8 cellular contexts compared by ENCODE assay signal in the genomic region with DNA sequence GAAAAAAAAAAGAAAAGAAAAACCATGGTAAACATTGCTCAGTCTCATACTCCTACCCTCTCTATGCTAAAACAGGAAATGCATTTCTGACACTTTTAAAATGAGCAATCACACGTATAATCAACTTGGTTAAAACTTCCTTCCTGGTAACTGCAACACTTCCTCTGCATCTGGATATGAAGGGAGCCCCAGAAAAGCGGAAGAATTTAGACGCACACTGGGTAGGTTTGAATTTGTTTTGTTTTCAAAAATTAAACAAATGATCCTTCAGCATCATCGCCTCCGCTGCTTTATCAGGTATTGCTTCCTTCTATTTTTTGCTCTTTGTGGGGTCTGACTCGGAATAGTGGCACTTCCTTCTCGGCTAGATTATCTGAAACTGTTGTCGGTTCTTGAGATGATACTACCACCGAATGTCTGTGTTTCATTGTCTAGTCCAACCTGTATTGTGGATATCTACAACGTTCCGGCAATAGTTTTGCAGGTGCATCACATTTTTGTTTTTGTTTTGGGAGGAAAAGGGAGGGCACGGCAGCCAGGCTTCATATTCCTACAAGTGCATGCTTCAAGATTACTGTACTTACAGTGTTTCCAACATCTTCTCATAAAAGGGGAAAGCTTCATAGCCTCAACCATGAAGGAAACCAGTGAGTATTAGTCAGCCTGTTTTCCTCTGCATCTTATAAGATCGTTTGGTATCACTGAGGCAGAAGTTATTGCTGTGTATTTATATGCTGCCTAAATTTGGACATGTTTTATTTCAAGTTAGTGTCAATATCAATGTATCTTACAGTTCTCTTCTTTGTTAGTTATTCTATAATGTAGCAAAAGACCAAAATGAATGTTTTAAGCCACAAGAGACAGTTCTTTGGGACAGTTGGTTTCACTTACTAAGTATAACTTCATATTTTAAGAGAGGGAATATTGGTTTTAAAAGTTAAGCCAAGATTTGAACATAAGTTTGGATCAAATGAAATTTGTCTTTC. TPM values are rescaled to one million over a fixed set of nuclear protein-coding genes. Genes with fewer than 3 reads are reported as not detected.
DNase-seq lines count a peak whose midpoint lies in the region; ATAC-seq and TF ChIP-seq lines count a peak whose summit lies in the region.

A gene (plus strand): TSS at position 153 of the 986 bp plus-strand sequence. CDS start 2,280 bp downstream, outside the sequence.

- no peak within 1 kb of the TSS for H3K4me3 ChIP-seq in GM23338
- peak within 1 kb of the TSS; percentile 62 for H3K4me3 ChIP-seq in effector memory CD4-positive, alpha-beta T cell (ENCODE audit: insufficient read depth, low read depth, low read length, poor library complexity, severe bottlenecking)

- ATAC-seq in GM18517 (IDR thresholded peaks at IDR 0.05; ENCODE audit: unreplicated experiment) (peak; percentile 76), GM23338 (no peak)

- peak within 1 kb of the TSS; percentile 15; the same call in 1 of the 2 replicates for H3K27ac Mint-ChIP-seq in GM23338

- no peak within 1 kb of the TSS for H3K4me2 ChIP-seq in GM23338

- no peaks in the 10 kb centered on the region for H3K36me3 Mint-ChIP-seq in GM23338 (ENCODE audit: low read depth)

- H3K4me1 ChIP-seq in GM23338 (ENCODE audit: insufficient read depth) = no peaks in the 10 kb centered on the region
- H3K4me1 ChIP-seq in effector memory CD4-positive, alpha-beta T cell (ENCODE audit: control insufficient read depth, insufficient read depth, low read length, poor library complexity, severe bottlenecking) = peaks cover 24% of the 10 kb centered on the region

- H2AFZ ChIP-seq in GM23338 = peak within 1 kb of the TSS; percentile 29; the same call in 1 of the 2 replicates

- no peak within 1 kb of the TSS for H3K27ac ChIP-seq in GM23338 (ENCODE audit: low read depth)
- peak within 1 kb of the TSS; percentile 67 for H3K27ac ChIP-seq in effector memory CD4-positive, alpha-beta T cell (ENCODE audit: insufficient read depth, low read length, poor library complexity, severe bottlenecking)

- H3K27me3 ChIP-seq in GM23338 (ENCODE audit: insufficient read depth) = no peaks in the 10 kb centered on the region
- H3K27me3 ChIP-seq in effector memory CD4-positive, alpha-beta T cell (replicated peaks; ENCODE audit: control insufficient read depth, insufficient read depth, low read length, poor library complexity, severe bottlenecking) = no peaks in the 10 kb centered on the region

- H3K36me3 ChIP-seq in GM23338 (ENCODE audit: insufficient read depth) = no peaks in the 10 kb centered on the region
- H3K36me3 ChIP-seq in effector memory CD4-positive, alpha-beta T cell (ENCODE audit: control insufficient read depth, insufficient read depth, low read length) = peaks cover 24% of the 10 kb centered on the region

- H3K9me2 ChIP-seq in GM23338 (ENCODE audit: insufficient read depth) = no peaks in the 10 kb centered on the region

- H4K20me1 ChIP-seq in GM23338 (replicated peaks; ENCODE audit: insufficient read depth) = no peaks in the 10 kb centered on the region

- no peaks in the 10 kb centered on the region; the same call in 2 of the 3 replicates for H3K9me3 Mint-ChIP-seq in GM23338

- TF ChIP-seq CTCF in GM23338 (conservative IDR thresholded peaks at IDR 0.05; ENCODE audit: low read depth in 2 of 2) = no peak

- peaks cover 5% of the 10 kb centered on the region for H3K4me1 Mint-ChIP-seq in GM23338

- no peaks in the 10 kb centered on the region for H3K9me3 ChIP-seq in effector memory CD4-positive, alpha-beta T cell (ENCODE audit: control insufficient read depth, low read length)

- H3F3A ChIP-seq in GM23338 (replicated peaks; ENCODE audit: low read depth) = no peaks in the 10 kb centered on the region

- H3K4me3 Mint-ChIP-seq in GM23338 = no peak within 1 kb of the TSS

- DNase-seq in GM23338 (ENCODE audit: low spot score) = no peak
- DNase-seq in NAMALWA (ENCODE audit: low spot score) = peak; percentile 93
- DNase-seq in effector memory CD4-positive, alpha-beta T cell = no peak
- peak; percentile 31 for DNase-seq in stimulated activated CD8-positive, alpha-beta memory T cell treated with anti-CD3 and anti-CD28 coated beads, Interleukin-4, amount 100 ng/mL, for 48 hours
- no peak for DNase-seq in AG08396 (ENCODE audit: low spot score)
- DNase-seq in DMS79 (lab: John Stamatoyannopoulos, UW) = no peak
- no peak for DNase-seq in NCI-H226

- peaks cover 3% of the 10 kb centered on the region for H3K27me3 Mint-ChIP-seq in GM23338 (ENCODE audit: insufficient read depth, low read depth, poor library complexity)

- H3K79me2 ChIP-seq in GM23338 (replicated peaks; ENCODE audit: insufficient read depth) = no peaks in the 10 kb centered on the region

TF ChIP-seq in GM23338, 12 proteins besides CTCF, POLR2A, EP300 and RAD21 (continues in another document):
- TF ChIP-seq, protein P1, sequence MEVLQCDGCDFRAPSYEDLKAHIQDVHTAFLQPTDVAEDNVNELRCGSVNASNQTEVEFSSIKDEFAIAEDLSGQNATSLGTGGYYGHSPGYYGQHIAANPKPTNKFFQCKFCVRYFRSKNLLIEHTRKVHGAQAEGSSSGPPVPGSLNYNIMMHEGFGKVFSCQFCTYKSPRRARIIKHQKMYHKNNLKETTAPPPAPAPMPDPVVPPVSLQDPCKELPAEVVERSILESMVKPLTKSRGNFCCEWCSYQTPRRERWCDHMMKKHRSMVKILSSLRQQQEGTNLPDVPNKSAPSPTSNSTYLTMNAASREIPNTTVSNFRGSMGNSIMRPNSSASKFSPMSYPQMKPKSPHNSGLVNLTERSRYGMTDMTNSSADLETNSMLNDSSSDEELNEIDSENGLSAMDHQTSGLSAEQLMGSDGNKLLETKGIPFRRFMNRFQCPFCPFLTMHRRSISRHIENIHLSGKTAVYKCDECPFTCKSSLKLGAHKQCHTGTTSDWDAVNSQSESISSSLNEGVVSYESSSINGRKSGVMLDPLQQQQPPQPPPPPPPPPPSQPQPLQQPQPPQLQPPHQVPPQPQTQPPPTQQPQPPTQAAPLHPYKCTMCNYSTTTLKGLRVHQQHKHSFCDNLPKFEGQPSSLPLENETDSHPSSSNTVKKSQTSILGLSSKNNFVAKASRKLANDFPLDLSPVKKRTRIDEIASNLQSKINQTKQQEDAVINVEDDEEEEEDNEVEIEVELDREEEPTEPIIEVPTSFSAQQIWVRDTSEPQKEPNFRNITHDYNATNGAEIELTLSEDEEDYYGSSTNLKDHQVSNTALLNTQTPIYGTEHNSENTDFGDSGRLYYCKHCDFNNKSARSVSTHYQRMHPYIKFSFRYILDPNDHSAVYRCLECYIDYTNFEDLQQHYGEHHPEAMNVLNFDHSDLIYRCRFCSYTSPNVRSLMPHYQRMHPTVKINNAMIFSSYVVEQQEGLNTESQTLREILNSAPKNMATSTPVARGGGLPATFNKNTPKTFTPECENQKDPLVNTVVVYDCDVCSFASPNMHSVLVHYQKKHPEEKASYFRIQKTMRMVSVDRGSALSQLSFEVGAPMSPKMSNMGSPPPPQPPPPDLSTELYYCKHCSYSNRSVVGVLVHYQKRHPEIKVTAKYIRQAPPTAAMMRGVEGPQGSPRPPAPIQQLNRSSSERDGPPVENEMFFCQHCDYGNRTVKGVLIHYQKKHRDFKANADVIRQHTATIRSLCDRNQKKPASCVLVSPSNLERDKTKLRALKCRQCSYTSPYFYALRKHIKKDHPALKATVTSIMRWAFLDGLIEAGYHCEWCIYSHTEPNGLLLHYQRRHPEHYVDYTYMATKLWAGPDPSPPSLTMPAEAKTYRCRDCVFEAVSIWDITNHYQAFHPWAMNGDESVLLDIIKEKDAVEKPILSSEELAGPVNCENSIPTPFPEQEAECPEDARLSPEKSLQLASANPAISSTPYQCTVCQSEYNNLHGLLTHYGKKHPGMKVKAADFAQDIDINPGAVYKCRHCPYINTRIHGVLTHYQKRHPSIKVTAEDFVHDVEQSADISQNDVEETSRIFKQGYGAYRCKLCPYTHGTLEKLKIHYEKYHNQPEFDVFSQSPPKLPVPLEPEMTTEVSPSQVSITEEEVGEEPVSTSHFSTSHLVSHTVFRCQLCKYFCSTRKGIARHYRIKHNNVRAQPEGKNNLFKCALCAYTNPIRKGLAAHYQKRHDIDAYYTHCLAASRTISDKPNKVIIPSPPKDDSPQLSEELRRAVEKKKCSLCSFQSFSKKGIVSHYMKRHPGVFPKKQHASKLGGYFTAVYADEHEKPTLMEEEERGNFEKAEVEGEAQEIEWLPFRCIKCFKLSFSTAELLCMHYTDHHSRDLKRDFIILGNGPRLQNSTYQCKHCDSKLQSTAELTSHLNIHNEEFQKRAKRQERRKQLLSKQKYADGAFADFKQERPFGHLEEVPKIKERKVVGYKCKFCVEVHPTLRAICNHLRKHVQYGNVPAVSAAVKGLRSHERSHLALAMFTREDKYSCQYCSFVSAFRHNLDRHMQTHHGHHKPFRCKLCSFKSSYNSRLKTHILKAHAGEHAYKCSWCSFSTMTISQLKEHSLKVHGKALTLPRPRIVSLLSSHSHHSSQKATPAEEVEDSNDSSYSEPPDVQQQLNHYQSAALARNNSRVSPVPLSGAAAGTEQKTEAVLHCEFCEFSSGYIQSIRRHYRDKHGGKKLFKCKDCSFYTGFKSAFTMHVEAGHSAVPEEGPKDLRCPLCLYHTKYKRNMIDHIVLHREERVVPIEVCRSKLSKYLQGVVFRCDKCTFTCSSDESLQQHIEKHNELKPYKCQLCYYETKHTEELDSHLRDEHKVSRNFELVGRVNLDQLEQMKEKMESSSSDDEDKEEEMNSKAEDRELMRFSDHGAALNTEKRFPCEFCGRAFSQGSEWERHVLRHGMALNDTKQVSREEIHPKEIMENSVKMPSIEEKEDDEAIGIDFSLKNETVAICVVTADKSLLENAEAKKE (CRISPR knock-in tag; IDR thresholded peaks at IDR 0.05) = no peak
- TF ChIP-seq POLR2AphosphoS5 (IDR thresholded peaks at IDR 0.05; ENCODE audit: low read depth) = no peak
- no peak for TF ChIP-seq JUNB (IDR thresholded peaks at IDR 0.05; ENCODE audit: unreplicated experiment)
- no peak for TF ChIP-seq ZNF114 (CRISPR knock-in tag; IDR thresholded peaks at IDR 0.05)
- TF ChIP-seq EZH2 (IDR thresholded peaks at IDR 0.05; ENCODE audit: low read depth, unreplicated experiment) = no peak
- no peak for TF ChIP-seq ZNF331 (CRISPR knock-in tag; IDR thresholded peaks at IDR 0.05; ENCODE audit: low read depth)
- TF ChIP-seq NANOG (IDR thresholded peaks at IDR 0.05; ENCODE audit: borderline replicate concordance) = no peak
- no peak for TF ChIP-seq STAT1 (IDR thresholded peaks at IDR 0.05; ENCODE audit: unreplicated experiment)

RNA-seq across cellular contexts. Expression of the gene that starts here (rescaled TPM):
- total RNA-seq in GM23338 (2014; rRNA removed; shearing (Covaris generic)) = not detected in 2 replicates
- not detected in 2 replicates for polyA plus RNA-seq in GM23338 (2016; fragmentation: Nextera tagmentation; extraction: Ambion mirVana)

Comparison
In these comparisons a context has a peak if more than half of its experiments do, and no peak if none do; other contexts are left out.
1. DNase-seq: peak in NAMALWA (single experiment) and stimulated activated CD8-positive, alpha-beta memory T cell treated with anti-CD3 and anti-CD28 coated beads, Interleukin-4, amount 100 ng/mL, for 48 hours (single experiment); none in GM23338 (single experiment), effector memory CD4-positive, alpha-beta T cell (0 of 3), AG08396 (single experiment), DMS79 (single experiment) and NCI-H226 (single experiment).